ENCODE assay signal across 2 cellular contexts in the genomic region with DNA sequence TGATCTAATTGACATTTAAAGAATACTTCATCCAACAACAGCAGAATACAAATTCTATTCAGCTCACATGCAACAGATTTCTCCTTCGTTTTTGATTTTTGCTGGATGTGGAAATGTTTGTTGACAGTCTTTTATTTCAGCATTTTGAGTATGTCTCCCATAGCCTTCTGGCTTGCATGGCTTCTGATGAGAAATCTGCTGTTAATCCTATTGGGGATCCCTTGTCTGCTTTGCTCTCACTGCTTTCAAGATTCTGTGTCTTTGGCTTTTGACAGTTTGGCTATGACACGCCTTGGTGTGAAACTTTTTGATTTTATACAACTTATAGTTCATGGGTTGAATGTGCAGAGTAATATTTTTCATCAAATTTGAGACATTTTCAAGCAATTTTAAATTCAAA.
A peak's percentile ranks its signal among the peaks of the same experiment; 100 is the strongest.
TF ChIP-seq lines count a peak whose summit lies in the region.

No MANE protein-coding gene starts in this region.

TF ChIP-seq in HepG2, 621 proteins besides CTCF, POLR2A, EP300 and RAD21:
- TF ChIP-seq, protein P1, sequence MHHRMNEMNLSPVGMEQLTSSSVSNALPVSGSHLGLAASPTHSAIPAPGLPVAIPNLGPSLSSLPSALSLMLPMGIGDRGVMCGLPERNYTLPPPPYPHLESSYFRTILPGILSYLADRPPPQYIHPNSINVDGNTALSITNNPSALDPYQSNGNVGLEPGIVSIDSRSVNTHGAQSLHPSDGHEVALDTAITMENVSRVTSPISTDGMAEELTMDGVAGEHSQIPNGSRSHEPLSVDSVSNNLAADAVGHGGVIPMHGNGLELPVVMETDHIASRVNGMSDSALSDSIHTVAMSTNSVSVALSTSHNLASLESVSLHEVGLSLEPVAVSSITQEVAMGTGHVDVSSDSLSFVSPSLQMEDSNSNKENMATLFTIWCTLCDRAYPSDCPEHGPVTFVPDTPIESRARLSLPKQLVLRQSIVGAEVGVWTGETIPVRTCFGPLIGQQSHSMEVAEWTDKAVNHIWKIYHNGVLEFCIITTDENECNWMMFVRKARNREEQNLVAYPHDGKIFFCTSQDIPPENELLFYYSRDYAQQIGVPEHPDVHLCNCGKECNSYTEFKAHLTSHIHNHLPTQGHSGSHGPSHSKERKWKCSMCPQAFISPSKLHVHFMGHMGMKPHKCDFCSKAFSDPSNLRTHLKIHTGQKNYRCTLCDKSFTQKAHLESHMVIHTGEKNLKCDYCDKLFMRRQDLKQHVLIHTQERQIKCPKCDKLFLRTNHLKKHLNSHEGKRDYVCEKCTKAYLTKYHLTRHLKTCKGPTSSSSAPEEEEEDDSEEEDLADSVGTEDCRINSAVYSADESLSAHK (CRISPR knock-in tag; IDR thresholded peaks at IDR 0.05; ENCODE audit: borderline replicate concordance): no peak
- TF ChIP-seq ZNF317 (CRISPR knock-in tag; IDR thresholded peaks at IDR 0.05): peak; percentile 96

TF ChIP-seq in IMR-90, 13 proteins besides CTCF, POLR2A, EP300 and RAD21:
- TF ChIP-seq MAFK (IDR thresholded peaks at IDR 0.05; ENCODE audit: low read depth, low read length) (no peak), FOS (IDR thresholded peaks at IDR 0.05; ENCODE audit: low read depth, low read length) (no peak), SMC3 (IDR thresholded peaks at IDR 0.05; ENCODE audit: low read depth, low read length) (no peak), CHD1 (IDR thresholded peaks at IDR 0.05; ENCODE audit: low read depth, low read length) (no peak), RCOR1 (IDR thresholded peaks at IDR 0.05; ENCODE audit: insufficient replicate concordance, low read length) (no peak), RFX5 (IDR thresholded peaks at IDR 0.05; ENCODE audit: low read depth, low read length) (no peak), NFE2L2 (IDR thresholded peaks at IDR 0.05; ENCODE audit: low read depth, low read length) (no peak), MXI1 (IDR thresholded peaks at IDR 0.05; ENCODE audit: borderline replicate concordance, low read depth, low read length) (no peak), MAZ (IDR thresholded peaks at IDR 0.05; ENCODE audit: borderline replicate concordance, low read depth, low read length) (no peak), CEBPB (IDR thresholded peaks at IDR 0.05; ENCODE audit: low read depth, low read length) (no peak), BHLHE40 (IDR thresholded peaks at IDR 0.05; ENCODE audit: low read depth, low read length) (no peak)
- TF ChIP-seq, protein P2, sequence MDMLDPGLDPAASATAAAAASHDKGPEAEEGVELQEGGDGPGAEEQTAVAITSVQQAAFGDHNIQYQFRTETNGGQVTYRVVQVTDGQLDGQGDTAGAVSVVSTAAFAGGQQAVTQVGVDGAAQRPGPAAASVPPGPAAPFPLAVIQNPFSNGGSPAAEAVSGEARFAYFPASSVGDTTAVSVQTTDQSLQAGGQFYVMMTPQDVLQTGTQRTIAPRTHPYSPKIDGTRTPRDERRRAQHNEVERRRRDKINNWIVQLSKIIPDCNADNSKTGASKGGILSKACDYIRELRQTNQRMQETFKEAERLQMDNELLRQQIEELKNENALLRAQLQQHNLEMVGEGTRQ (IDR thresholded peaks at IDR 0.05; ENCODE audit: low read depth, low read length): no peak
- TF ChIP-seq, protein P3, sequence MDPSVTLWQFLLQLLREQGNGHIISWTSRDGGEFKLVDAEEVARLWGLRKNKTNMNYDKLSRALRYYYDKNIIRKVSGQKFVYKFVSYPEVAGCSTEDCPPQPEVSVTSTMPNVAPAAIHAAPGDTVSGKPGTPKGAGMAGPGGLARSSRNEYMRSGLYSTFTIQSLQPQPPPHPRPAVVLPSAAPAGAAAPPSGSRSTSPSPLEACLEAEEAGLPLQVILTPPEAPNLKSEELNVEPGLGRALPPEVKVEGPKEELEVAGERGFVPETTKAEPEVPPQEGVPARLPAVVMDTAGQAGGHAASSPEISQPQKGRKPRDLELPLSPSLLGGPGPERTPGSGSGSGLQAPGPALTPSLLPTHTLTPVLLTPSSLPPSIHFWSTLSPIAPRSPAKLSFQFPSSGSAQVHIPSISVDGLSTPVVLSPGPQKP (IDR thresholded peaks at IDR 0.05; ENCODE audit: borderline replicate concordance, low read depth, low read length): no peak
